ENCODE assay signal across 2 cellular contexts in genomic region chr18:49546719-49547273, GRCh38.
TF ChIP-seq lines count a peak whose summit lies in the region.

No MANE protein-coding gene starts in this region.

TF ChIP-seq in HEK293, 187 proteins besides CTCF, POLR2A, EP300 and RAD21:
- TF ChIP-seq GLIS1 (tag by site-specific recombination; IDR thresholded peaks at IDR 0.05): peak; percentile 96
- no peak for TF ChIP-seq YY1 (tag by site-specific recombination; IDR thresholded peaks at IDR 0.05)
- TF ChIP-seq ZNF768 (tag by site-specific recombination; IDR thresholded peaks at IDR 0.05): no peak
- peak; percentile 83 for TF ChIP-seq EGR2 (tag by site-specific recombination; IDR thresholded peaks at IDR 0.05; ENCODE audit: low read depth)
- peak; percentile 49; the same call in 1 of the 2 replicates for TF ChIP-seq SP7 (tag by site-specific recombination; IDR thresholded peaks at IDR 0.05)
- no peak for TF ChIP-seq ZNF274 (IDR thresholded peaks at IDR 0.05; ENCODE audit: low read length)
- TF ChIP-seq ZNF274 (tag by site-specific recombination; IDR thresholded peaks at IDR 0.05; ENCODE audit: borderline replicate concordance): no peak
- peak; percentile 78; the same call in 1 of the 2 replicates for TF ChIP-seq MZF1 (tag by site-specific recombination; IDR thresholded peaks at IDR 0.05; ENCODE audit: borderline replicate concordance)
- no peak for TF ChIP-seq ZNF677 (tag by site-specific recombination; IDR thresholded peaks at IDR 0.05)
- TF ChIP-seq ZNF658 (tag by site-specific recombination; IDR thresholded peaks at IDR 0.05): no peak
- no peak for TF ChIP-seq ZNF416 (tag by site-specific recombination; IDR thresholded peaks at IDR 0.05)
- TF ChIP-seq ZNF629 (tag by site-specific recombination; IDR thresholded peaks at IDR 0.05): no peak
- TF ChIP-seq ZNF707 (tag by site-specific recombination; IDR thresholded peaks at IDR 0.05): no peak
- TF ChIP-seq ZBTB17 (tag by site-specific recombination; IDR thresholded peaks at IDR 0.05): peak; percentile 35; the same call in 1 of the 2 replicates
- TF ChIP-seq ZNF19 (tag by site-specific recombination; IDR thresholded peaks at IDR 0.05; ENCODE audit: low read depth): no peak
- no peak for TF ChIP-seq ZNF112 (tag by site-specific recombination; IDR thresholded peaks at IDR 0.05)
- no peak for TF ChIP-seq KLF8 (tag by site-specific recombination; IDR thresholded peaks at IDR 0.05)
- no peak for TF ChIP-seq ZNF394 (tag by site-specific recombination; IDR thresholded peaks at IDR 0.05; ENCODE audit: borderline replicate concordance)
- peak; percentile 83 for TF ChIP-seq ZFHX2 (tag by site-specific recombination; conservative IDR thresholded peaks at IDR 0.05)
- TF ChIP-seq ZNF561 (tag by site-specific recombination; IDR thresholded peaks at IDR 0.05; ENCODE audit: borderline replicate concordance): no peak
- no peak for TF ChIP-seq ZNF560 (tag by site-specific recombination; IDR thresholded peaks at IDR 0.05; ENCODE audit: borderline replicate concordance)
- TF ChIP-seq ZNF704 (tag by site-specific recombination; IDR thresholded peaks at IDR 0.05): no peak

TF ChIP-seq in H1, 55 proteins besides CTCF, POLR2A, EP300 and RAD21:
- TF ChIP-seq TBP (IDR thresholded peaks at IDR 0.05; ENCODE audit: low read depth, low read length): no peak
- no peak for TF ChIP-seq FOSL1 (IDR thresholded peaks at IDR 0.05; ENCODE audit: insufficient read depth, low read depth, low read length)
- no peak for TF ChIP-seq SP4 (IDR thresholded peaks at IDR 0.05; ENCODE audit: low read length)
- TF ChIP-seq, protein P1, sequence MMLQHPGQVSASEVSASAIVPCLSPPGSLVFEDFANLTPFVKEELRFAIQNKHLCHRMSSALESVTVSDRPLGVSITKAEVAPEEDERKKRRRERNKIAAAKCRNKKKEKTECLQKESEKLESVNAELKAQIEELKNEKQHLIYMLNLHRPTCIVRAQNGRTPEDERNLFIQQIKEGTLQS (IDR thresholded peaks at IDR 0.05; ENCODE audit: insufficient read depth, low read depth, low read length): no peak
- TF ChIP-seq PHF8 (conservative IDR thresholded peaks at IDR 0.05; ENCODE audit: low read depth, low read length): no peak
- no peak for TF ChIP-seq EZH2 (IDR thresholded peaks at IDR 0.05; ENCODE audit: low read depth, low read length, severe bottlenecking)
- TF ChIP-seq GTF2F1 (IDR thresholded peaks at IDR 0.05; ENCODE audit: borderline replicate concordance, low read depth, low read length): no peak
- TF ChIP-seq CHD2 (IDR thresholded peaks at IDR 0.05; ENCODE audit: low read length): no peak
- no peak for TF ChIP-seq CEBPB (IDR thresholded peaks at IDR 0.05; ENCODE audit: low read depth, low read length)
- TF ChIP-seq SIRT6 (IDR thresholded peaks at IDR 0.05; ENCODE audit: low read length): no peak
- TF ChIP-seq POU5F1 (IDR thresholded peaks at IDR 0.05; ENCODE audit: low read depth, low read length): no peak
- no peak for TF ChIP-seq POLR2AphosphoS5 (IDR thresholded peaks at IDR 0.05; ENCODE audit: low read depth, low read length)
- no peak for TF ChIP-seq YY1 (IDR thresholded peaks at IDR 0.05; ENCODE audit: low read depth, low read length)
- no peak for TF ChIP-seq CBX8 (IDR thresholded peaks at IDR 0.05; ENCODE audit: borderline replicate concordance, low read depth, low read length)
- no peak for TF ChIP-seq USF2 (IDR thresholded peaks at IDR 0.05; ENCODE audit: low read length)
- TF ChIP-seq ASH2L (IDR thresholded peaks at IDR 0.05; ENCODE audit: low read length): no peak
- no peak for TF ChIP-seq CTBP2 (IDR thresholded peaks at IDR 0.05; ENCODE audit: borderline replicate concordance, insufficient read depth, insufficient read length, low read length)
